In genomic region chr19:3771906-3772450, GRCh38 we compare ENCODE assay signal across 21 cellular contexts. TPM values are rescaled to one million over a fixed set of nuclear protein-coding genes. Genes with fewer than 3 reads are reported as not detected.
"Had no signal": no experiment of that assay in that cellular context is flagged by ENCODE, and none has a peak within 500 bp of the region (broad histone marks: within the 10 kb centered on the region; RNA-seq: fewer than 3 reads in every experiment).

Gene RAX2 (minus strand): TSS chr19:3772228. CDS start chr19:3771742, 486 bp downstream.

- H3K4me1 Mint-ChIP-seq: activated T-helper 17 cell treated with anti-CD3 and anti-CD28 coated beads, Interleukin-2, amount 50 U/mL, for 72 hours had no signal

- H3K27ac Mint-ChIP-seq: activated naive CD4-positive, alpha-beta T cell treated with anti-CD3 and anti-CD28 coated beads for 36 hours; activated T-helper 17 cell treated with anti-CD3 and anti-CD28 coated beads, Interleukin-2, amount 50 U/mL, for 72 hours; stimulated activated naive B cell treated with anti-CD40 and anti-IgM and Interleukin-4, amounts not matched to agents 10 μg/mL and 1 μg/mL and 100 μg/mL, for 72 hours had no signal

- H3K27me3 ChIP-seq: brain microvascular endothelial cell, suprapubic skin, upper lobe of left lung had no signal

- ATAC-seq: activated T-helper 17 cell treated with anti-CD3 and anti-CD28 coated beads, Interleukin-2, amount 50 U/mL, for 72 hours; esophagus mucosa; stimulated activated naive B cell treated with anti-CD40 and anti-IgM and Interleukin-4, amounts not matched to agents 10 μg/mL and 1 μg/mL and 100 μg/mL, for 72 hours had no signal

- H3K4me3 ChIP-seq: lung, prostate gland, sigmoid colon, suprapubic skin, upper lobe of left lung had no signal

- H3K4me1 ChIP-seq: prostate gland, sigmoid colon, suprapubic skin had no signal

- H3K27ac ChIP-seq: brain microvascular endothelial cell, prostate gland, sigmoid colon, suprapubic skin, upper lobe of left lung had no signal

- H3K9me3 ChIP-seq: prostate gland, sigmoid colon, suprapubic skin, upper lobe of left lung had no signal

- H3K4me3 Mint-ChIP-seq: activated naive CD4-positive, alpha-beta T cell treated with anti-CD3 and anti-CD28 coated beads for 36 hours; activated T-helper 17 cell treated with anti-CD3 and anti-CD28 coated beads, Interleukin-2, amount 50 U/mL, for 72 hours; immature natural killer cell; naive B cell; stimulated activated naive B cell treated with anti-CD40 and anti-IgM and Interleukin-4, amounts not matched to agents 10 μg/mL and 1 μg/mL and 100 μg/mL, for 72 hours had no signal

- H3K9me3 Mint-ChIP-seq: activated naive CD4-positive, alpha-beta T cell treated with anti-CD3 and anti-CD28 coated beads for 36 hours; activated T-helper 17 cell treated with anti-CD3 and anti-CD28 coated beads, Interleukin-2, amount 50 U/mL, for 72 hours; immature natural killer cell had no signal

- DNase-seq: activated CD4-positive, alpha-beta T cell treated with anti-CD3 and anti-CD28 coated beads for 4 hours; activated naive CD4-positive, alpha-beta T cell treated with anti-CD3 and anti-CD28 coated beads for 36 hours; amygdala; brain microvascular endothelial cell; hippocampal formation; immature natural killer cell; naive B cell; nucleus accumbens; sigmoid colon; stimulated activated CD4-positive, alpha-beta T cell treated with anti-CD3 and anti-CD28 coated beads, Interleukin-2, amount 100 ng/mL, for 24 hours; stimulated activated naive B cell treated with anti-CD40 and anti-IgM and Interleukin-4, amounts not matched to agents 10 μg/mL and 1 μg/mL and 100 μg/mL, for 72 hours; SW 1271 had no signal

- H3K27me3 Mint-ChIP-seq: activated T-helper 17 cell treated with anti-CD3 and anti-CD28 coated beads, Interleukin-2, amount 50 U/mL, for 72 hours; naive B cell; stimulated activated naive B cell treated with anti-CD40 and anti-IgM and Interleukin-4, amounts not matched to agents 10 μg/mL and 1 μg/mL and 100 μg/mL, for 72 hours had no signal

RNA-seq across cellular contexts. Expression of gene RAX2, which starts in this region (rescaled TPM):
- total RNA-seq: activated naive CD4-positive, alpha-beta T cell treated with anti-CD3 and anti-CD28 coated beads for 36 hours; activated T-helper 17 cell treated with anti-CD3 and anti-CD28 coated beads, Interleukin-2, amount 50 U/mL, for 72 hours; chondrocyte; dermis microvascular lymphatic vessel endothelial cell; esophagus mucosa; glomerular endothelial cell; lung; prostate gland; sigmoid colon; suprapubic skin; upper lobe of left lung had no signal
- polyA plus RNA-seq: immature natural killer cell, sigmoid colon had no signal
